8 cellular contexts compared by ENCODE assay signal in genomic region chr1:18907021-18907913, GRCh38. TPM values are rescaled to one million over a fixed set of nuclear protein-coding genes. Genes with fewer than 3 reads are reported as not detected.
DNase-seq lines count a peak whose midpoint lies in the region; ATAC-seq and TF ChIP-seq lines count a peak whose summit lies in the region.

No MANE protein-coding gene starts in this region.

- H3K4me3 ChIP-seq in CD8-positive, alpha-beta memory T cell (ENCODE audit: low read length) = no peak overlapping the region
- no peak overlapping the region for H3K4me3 ChIP-seq in gastroesophageal sphincter
- no peak overlapping the region for H3K4me3 ChIP-seq in ovary
- no peak overlapping the region for H3K4me3 ChIP-seq in vagina

- peak overlapping the region in 1 of 7 donors; percentile 3 for H3K4me3 Mint-ChIP-seq in CD8-positive, alpha-beta memory T cell
- no peak overlapping the region for H3K4me3 Mint-ChIP-seq in activated naive CD4-positive, alpha-beta T cell treated with anti-CD3 and anti-CD28 coated beads for 36 hours

- peak overlapping the region; percentile 44 for H3K27ac ChIP-seq in CD8-positive, alpha-beta memory T cell (ENCODE audit: low read depth, low read length)
- H3K27ac ChIP-seq in gastroesophageal sphincter (peak overlapping the region; percentile 6 to 81 (median 71)), ovary (peak overlapping the region in 1 of 2 donors; percentile 50), vagina (peak overlapping the region; percentile 64)

- WGBS in gastroesophageal sphincter (ENCODE audit: low coverage in 1 of 2), 2 donors = 43 to 100% methylated on average over 1 to 3 of the region's 16 CpGs
- 31 to 45% (median 37%) methylated on average over 16 of the region's 16 CpGs for WGBS in ovary, 3 donors

- peaks cover 12% of the 10 kb centered on the region for H3K4me1 ChIP-seq in CD8-positive, alpha-beta memory T cell (ENCODE audit: insufficient read depth, low read length)
- peaks cover 2 to 29% (median 15%) of the 10 kb centered on the region in 3 donors for H3K4me1 ChIP-seq in gastroesophageal sphincter
- peaks cover 3% of the 10 kb centered on the region for H3K4me1 ChIP-seq in ovary (ENCODE audit: insufficient read depth)
- peaks cover 19% of the 10 kb centered on the region for H3K4me1 ChIP-seq in vagina

- DNase-seq in CD8-positive, alpha-beta memory T cell = peak; percentile 38 to 74 (median 71)
- peak in 68 of 76 experiments; percentile 10 to 84 (median 54) for DNase-seq in HUDEP-2 (lab: John Stamatoyannopoulos, UW; ENCODE audit: unreplicated experiment in 76 of 76)
- peak; percentile 30 for DNase-seq in SHP77 treated with DMSO at 0.1 percent for 48 hours (lab: John Stamatoyannopoulos, UW)
- DNase-seq in activated naive CD4-positive, alpha-beta T cell treated with anti-CD3 and anti-CD28 coated beads for 36 hours = peak; percentile 76
- DNase-seq in ovary = peak; percentile 60 to 83 (median 75)
- no peak for DNase-seq in vagina (ENCODE audit: extremely low spot score in 2 of 2)

- peak overlapping the region in 7 of 8 donors; percentile 32 to 79 (median 47) for H3K27ac Mint-ChIP-seq in CD8-positive, alpha-beta memory T cell
- H3K27ac Mint-ChIP-seq in activated naive CD4-positive, alpha-beta T cell treated with anti-CD3 and anti-CD28 coated beads for 36 hours = no peak overlapping the region

- peak; percentile 86 to 90 (median 88) for TF ChIP-seq CTCF in gastroesophageal sphincter (IDR thresholded peaks at IDR 0.05)
- peak; percentile 72 to 85 (median 75) for TF ChIP-seq CTCF in ovary (IDR thresholded peaks at IDR 0.05)
- peak; percentile 78 to 94 (median 88) for TF ChIP-seq CTCF in vagina (IDR thresholded peaks at IDR 0.05)

- peak; percentile 2 for ATAC-seq in gastroesophageal sphincter
- ATAC-seq in HG03378 (IDR thresholded peaks at IDR 0.05; ENCODE audit: unreplicated experiment) = no peak

- TF ChIP-seq POLR2A in gastroesophageal sphincter (IDR thresholded peaks at IDR 0.05) = no peak
- no peak for TF ChIP-seq POLR2A in ovary (IDR thresholded peaks at IDR 0.05)
- no peak for TF ChIP-seq POLR2A in vagina (IDR thresholded peaks at IDR 0.05)

- H3K9me3 ChIP-seq in CD8-positive, alpha-beta memory T cell (ENCODE audit: low read length) = no peaks in the 10 kb centered on the region
- no peaks in the 10 kb centered on the region for H3K9me3 ChIP-seq in gastroesophageal sphincter
- H3K9me3 ChIP-seq in ovary = no peaks in the 10 kb centered on the region
- H3K9me3 ChIP-seq in vagina = no peaks in the 10 kb centered on the region

- intact Hi-C loops in activated naive CD4-positive, alpha-beta T cell treated with anti-CD3 and anti-CD28 coated beads for 36 hours (cut with micrococcal nuclease) = loop anchor here (1.0 to 10.0 kb wide), 7 partner anchors 44 to 748 kb away; no protein-coding TSS in a partner anchor
- intact Hi-C loops in ovary (cut with DNase I) (loop anchor here (5.0 to 10.0 kb wide), 5 partner anchors 48 to 338 kb away; partner anchors contain the start of gene IFFO2 (in 1 of the 4)), vagina (cut with DNase I) (loop anchor here (10.0 kb wide), 1 partner anchor 188 kb away; no protein-coding TSS in a partner anchor)

- H3K36me3 ChIP-seq in CD8-positive, alpha-beta memory T cell (ENCODE audit: insufficient read depth, low read length) = peaks cover 30% of the 10 kb centered on the region
- H3K36me3 ChIP-seq in gastroesophageal sphincter (peaks cover 0 to 58% of the 10 kb centered on the region in 2 donors), ovary (no peaks in the 10 kb centered on the region), vagina (peaks cover 0 to 38% of the 10 kb centered on the region in 2 donors)

- TF ChIP-seq EP300 in gastroesophageal sphincter (IDR thresholded peaks at IDR 0.05) (no peak), ovary (IDR thresholded peaks at IDR 0.05) (no peak)

- H3K9me3 Mint-ChIP-seq in CD8-positive, alpha-beta memory T cell = no peaks in the 10 kb centered on the region
- H3K9me3 Mint-ChIP-seq in activated naive CD4-positive, alpha-beta T cell treated with anti-CD3 and anti-CD28 coated beads for 36 hours = peaks cover 13% of the 10 kb centered on the region

- H3K27me3 ChIP-seq in CD8-positive, alpha-beta memory T cell (ENCODE audit: insufficient read depth, low read length, poor library complexity, severe bottlenecking) = no peaks in the 10 kb centered on the region
- no peaks in the 10 kb centered on the region for H3K27me3 ChIP-seq in gastroesophageal sphincter
- no peaks in the 10 kb centered on the region for H3K27me3 ChIP-seq in ovary
- no peaks in the 10 kb centered on the region for H3K27me3 ChIP-seq in vagina

- H3K36me3 Mint-ChIP-seq in CD8-positive, alpha-beta memory T cell = peaks cover 0 to 64% (median 10%) of the 10 kb centered on the region in 3 donors
- H3K36me3 Mint-ChIP-seq in activated naive CD4-positive, alpha-beta T cell treated with anti-CD3 and anti-CD28 coated beads for 36 hours (ENCODE audit: low read depth) = peaks cover 34% of the 10 kb centered on the region

- POLR2A ChIA-PET in CD8-positive, alpha-beta memory T cell (lab: Charles Lee) = interaction anchor here (0.6 to 0.8 kb wide), 3 partner anchors 65 to 805 kb away, joined by 4 to 5 read pairs (median 4); no protein-coding TSS in a partner anchor

- peaks cover 15 to 18% (median 18%) of the 10 kb centered on the region in 3 donors for H3K4me1 Mint-ChIP-seq in CD8-positive, alpha-beta memory T cell
- H3K4me1 Mint-ChIP-seq in activated naive CD4-positive, alpha-beta T cell treated with anti-CD3 and anti-CD28 coated beads for 36 hours (ENCODE audit: low read depth) = peaks cover 24% of the 10 kb centered on the region

- CTCF ChIA-PET in CD8-positive, alpha-beta memory T cell (lab: Charles Lee) = interaction anchor here (0.6 to 6.7 kb wide), 32 partner anchors 8 to 206 kb away, joined by 3 to 87 read pairs (median 4); partner anchors contain the start of gene IFFO2
- CTCF ChIA-PET in activated naive CD4-positive, alpha-beta T cell treated with anti-CD3 and anti-CD28 coated beads for 36 hours (lab: Charles Lee) = interaction anchor here (0.6 to 3.9 kb wide), 33 partner anchors 9 to 496 kb away, joined by 3 to 28 read pairs (median 4); partner anchors contain the start of genes EMC1, IFFO2 and MRTO4

- H3K27me3 Mint-ChIP-seq in CD8-positive, alpha-beta memory T cell = no peaks in the 10 kb centered on the region
- H3K27me3 Mint-ChIP-seq in activated naive CD4-positive, alpha-beta T cell treated with anti-CD3 and anti-CD28 coated beads for 36 hours (ENCODE audit: low read depth) = no peaks in the 10 kb centered on the region

RNA-seq across cellular contexts. Expression of gene ALDH4A1, which starts 4.9 kb away (rescaled TPM):
- 1 to 10 TPM; 9.3 to 9.5 TPM for total RNA-seq in CD8-positive, alpha-beta memory T cell
- 1.4 TPM for polyA plus RNA-seq in CD8-positive, alpha-beta memory T cell
- 10 to 100 TPM; 11.6 to 12.5 TPM for total RNA-seq in activated naive CD4-positive, alpha-beta T cell treated with anti-CD3 and anti-CD28 coated beads for 36 hours
- total RNA-seq in gastroesophageal sphincter = 10 to 100 TPM; 19.9 to 24.8 (median 22.5) TPM
- total RNA-seq in ovary = 10 to 100 TPM in 1 of 7 donors, 1 to 10 TPM in 6; 4.4 to 13.9 (median 8.0) TPM
- polyA plus RNA-seq in ovary = 1 to 10 TPM; 2.8 to 9.7 TPM
- 39.5 TPM for total RNA-seq in vagina

RNA-seq across cellular contexts. Expression of gene TAS1R2, which starts 47.8 kb away (rescaled TPM):
- not detected for total RNA-seq in CD8-positive, alpha-beta memory T cell
- polyA plus RNA-seq in CD8-positive, alpha-beta memory T cell = not detected
- total RNA-seq in activated naive CD4-positive, alpha-beta T cell treated with anti-CD3 and anti-CD28 coated beads for 36 hours = not detected
- total RNA-seq in gastroesophageal sphincter (not detected), ovary (not detected), vagina (0.98 TPM)
- polyA plus RNA-seq in ovary = not detected

RNA-seq across cellular contexts. Expression of gene IFFO2, which starts 49.2 kb away (rescaled TPM):
- 10 to 100 TPM; 33.1 to 37.7 TPM for total RNA-seq in CD8-positive, alpha-beta memory T cell
- 3.2 TPM for polyA plus RNA-seq in CD8-positive, alpha-beta memory T cell
- 10 to 100 TPM; 24.9 to 27.0 TPM for total RNA-seq in activated naive CD4-positive, alpha-beta T cell treated with anti-CD3 and anti-CD28 coated beads for 36 hours
- 10 to 100 TPM in 3 of 4 donors, 1 to 10 TPM in 1; 9.3 to 18.4 (median 12.7) TPM for total RNA-seq in gastroesophageal sphincter
- total RNA-seq in ovary = 10 to 100 TPM in 1 of 7 donors, 1 to 10 TPM in 6; 3.6 to 11.2 (median 6.2) TPM
- polyA plus RNA-seq in ovary = 1 to 10 TPM; 3.4 to 6.3 TPM
- total RNA-seq in vagina = 34.6 TPM

Comparison
In these comparisons a context has a peak if more than half of its experiments do, and no peak if none do; other contexts are left out.
1. DNase-seq: peak in CD8-positive, alpha-beta memory T cell (5 of 5), HUDEP-2 (68 of 76), SHP77 treated with DMSO at 0.1 percent for 48 hours (single experiment), activated naive CD4-positive, alpha-beta T cell treated with anti-CD3 and anti-CD28 coated beads for 36 hours (single experiment) and ovary (5 of 5); none in vagina (0 of 2).
2. Peak in every context shown above with its lines, with median percentiles within 50 percentile points of each other: CTCF ChIP-seq.